1 cellular context compared by ENCODE assay signal in the genomic region with DNA sequence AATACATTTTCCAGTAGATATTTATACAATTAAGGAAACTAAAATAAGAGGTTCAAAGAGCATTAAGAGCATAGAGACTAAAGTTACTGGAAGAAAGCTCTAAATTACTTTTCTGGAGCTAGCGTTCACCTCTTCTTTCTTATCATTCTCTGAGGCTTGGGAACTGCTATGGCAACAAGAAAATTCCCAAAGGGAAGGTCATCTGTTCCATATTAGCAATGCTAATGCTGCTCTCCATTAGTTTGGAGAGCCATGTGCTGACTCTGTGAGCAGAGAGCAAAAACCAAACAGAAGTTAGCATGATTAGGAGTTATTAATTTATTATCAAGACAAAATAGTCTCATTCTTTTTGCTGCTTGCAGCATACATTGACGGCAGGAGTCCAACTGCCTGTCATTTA.
TF ChIP-seq lines count a peak whose summit lies in the region.

No MANE protein-coding gene starts in this region.

TF ChIP-seq in IMR-90, 13 proteins besides CTCF, POLR2A, EP300 and RAD21 (continued from another document):
- TF ChIP-seq SMC3 (IDR thresholded peaks at IDR 0.05; ENCODE audit: low read depth, low read length) (no peak), MAFK (IDR thresholded peaks at IDR 0.05; ENCODE audit: low read depth, low read length) (no peak), MAZ (IDR thresholded peaks at IDR 0.05; ENCODE audit: borderline replicate concordance, low read depth, low read length) (no peak), NFE2L2 (IDR thresholded peaks at IDR 0.05; ENCODE audit: low read depth, low read length) (no peak), RFX5 (IDR thresholded peaks at IDR 0.05; ENCODE audit: low read depth, low read length) (no peak), RCOR1 (IDR thresholded peaks at IDR 0.05; ENCODE audit: insufficient replicate concordance, low read length) (no peak)
- TF ChIP-seq, protein P1, sequence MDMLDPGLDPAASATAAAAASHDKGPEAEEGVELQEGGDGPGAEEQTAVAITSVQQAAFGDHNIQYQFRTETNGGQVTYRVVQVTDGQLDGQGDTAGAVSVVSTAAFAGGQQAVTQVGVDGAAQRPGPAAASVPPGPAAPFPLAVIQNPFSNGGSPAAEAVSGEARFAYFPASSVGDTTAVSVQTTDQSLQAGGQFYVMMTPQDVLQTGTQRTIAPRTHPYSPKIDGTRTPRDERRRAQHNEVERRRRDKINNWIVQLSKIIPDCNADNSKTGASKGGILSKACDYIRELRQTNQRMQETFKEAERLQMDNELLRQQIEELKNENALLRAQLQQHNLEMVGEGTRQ (IDR thresholded peaks at IDR 0.05; ENCODE audit: low read depth, low read length): no peak
